15 cellular contexts compared by ENCODE assay signal in the genomic region with DNA sequence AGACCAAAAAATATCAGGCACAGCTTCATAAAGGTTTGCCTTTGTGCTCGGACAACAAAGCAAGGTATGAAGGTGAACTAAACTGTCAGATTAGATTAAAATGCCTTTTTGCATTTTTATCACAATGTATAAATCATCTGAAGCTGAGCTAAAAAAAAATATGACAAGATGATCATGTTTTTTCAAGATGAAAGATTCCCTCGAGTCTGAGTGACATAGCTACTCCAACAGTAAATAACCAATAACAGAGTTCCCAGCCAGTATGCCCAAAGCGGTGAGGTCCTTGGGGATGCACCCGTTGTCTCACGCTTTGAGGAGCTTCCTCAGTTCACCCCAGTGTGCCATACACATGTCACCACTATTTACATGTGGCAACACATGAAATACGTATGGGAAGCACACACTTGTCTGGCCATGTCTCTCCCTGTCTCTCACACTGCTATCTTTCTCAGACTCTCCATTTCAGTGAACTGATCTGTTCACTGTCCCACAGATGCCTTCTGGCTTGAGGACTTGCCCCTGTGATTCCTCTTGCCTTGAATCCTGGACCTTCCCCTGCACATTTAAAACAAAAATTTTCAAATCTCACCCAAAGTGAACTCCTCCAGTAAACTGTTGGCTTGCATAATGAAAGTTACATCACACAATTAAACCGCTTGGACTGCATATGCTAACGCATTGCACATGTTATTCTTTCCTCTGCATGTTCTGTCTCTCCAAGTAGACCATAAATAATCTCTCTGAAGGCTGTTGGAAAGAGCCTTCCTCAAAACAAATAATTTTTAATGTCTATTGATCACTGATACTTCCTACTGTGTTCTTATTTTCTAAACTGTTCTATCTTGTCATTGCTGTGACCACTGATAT. TPM values are rescaled to one million over a fixed set of nuclear protein-coding genes. Genes with fewer than 3 reads are reported as not detected.
A peak's percentile ranks its signal among the peaks of the same experiment; 100 is the strongest.
DNase-seq lines count a peak whose midpoint lies in the region; ATAC-seq and TF ChIP-seq lines count a peak whose summit lies in the region.
"Had no signal": no experiment of that assay in that cellular context is flagged by ENCODE, and none has a peak within 500 bp of the region (broad histone marks: within the 10 kb centered on the region; RNA-seq: fewer than 3 reads in every experiment).

No MANE protein-coding gene starts in this region.

- H2AFZ ChIP-seq in GM23338 = no peak overlapping the region

- no peaks in the 10 kb centered on the region for H3F3A ChIP-seq in GM23338 (replicated peaks; ENCODE audit: low read depth)

- no peaks in the 10 kb centered on the region for H3K9me3 Mint-ChIP-seq in activated CD8-positive, alpha-beta T cell treated with anti-CD3 and anti-CD28 coated beads, Interleukin-2, amount 10 ng/mL, durations not matched to agents 7 days and 5 days (ENCODE audit: insufficient read depth)
- peaks cover 0 to 3% (median 0%) of the 10 kb centered on the region in 9 donors for H3K9me3 Mint-ChIP-seq in naive thymus-derived CD8-positive, alpha-beta T cell
- H3K9me3 Mint-ChIP-seq in GM23338 (no peaks in the 10 kb centered on the region), progenitor cell of endocrine pancreas (ENCODE audit: low read depth) (no peaks in the 10 kb centered on the region)

- H3K4me1 ChIP-seq in BLaER1 (peaks cover 57% of the 10 kb centered on the region), GM23338 (ENCODE audit: insufficient read depth) (no peaks in the 10 kb centered on the region)

- no peak overlapping the region for H3K4me3 Mint-ChIP-seq in activated CD8-positive, alpha-beta T cell treated with anti-CD3 and anti-CD28 coated beads, Interleukin-2, amount 10 ng/mL, durations not matched to agents 7 days and 5 days
- H3K4me3 Mint-ChIP-seq in naive thymus-derived CD8-positive, alpha-beta T cell = peak overlapping the region in 4 of 10 donors; percentile 22 to 95 (median 46)
- no peak overlapping the region for H3K4me3 Mint-ChIP-seq in GM23338
- H3K4me3 Mint-ChIP-seq in progenitor cell of endocrine pancreas (ENCODE audit: low read depth) = no peak overlapping the region

- TF ChIP-seq CTCF in GM23338 (conservative IDR thresholded peaks at IDR 0.05; ENCODE audit: low read depth in 2 of 2) (no peak), progenitor cell of endocrine pancreas (IDR thresholded peaks at IDR 0.05; ENCODE audit: unreplicated experiment) (no peak)

- H3K36me3 ChIP-seq in BLaER1 = peaks cover 4% of the 10 kb centered on the region
- no peaks in the 10 kb centered on the region for H3K36me3 ChIP-seq in GM23338 (ENCODE audit: insufficient read depth)
- H3K36me3 ChIP-seq: left ventricle myocardium inferior, suprapubic skin had no signal

- POLR2A ChIA-PET in activated CD8-positive, alpha-beta T cell treated with anti-CD3 and anti-CD28 coated beads, Interleukin-2, amount 10 ng/mL, durations not matched to agents 7 days and 5 days (lab: Charles Lee) = no interaction called here
- POLR2A ChIA-PET in naive thymus-derived CD8-positive, alpha-beta T cell (lab: Charles Lee) = interaction anchor here (1.5 to 2.3 kb wide), 2 partner anchors 202 to 306 kb away, joined by 5 to 7 read pairs; a partner anchor contains a TSS

- no peaks in the 10 kb centered on the region for H3K9me2 ChIP-seq in GM23338 (ENCODE audit: insufficient read depth)

- peaks cover 5% of the 10 kb centered on the region; the same call in 1 of the 2 replicates for H4K20me1 ChIP-seq in BLaER1
- no peaks in the 10 kb centered on the region for H4K20me1 ChIP-seq in GM23338 (replicated peaks; ENCODE audit: insufficient read depth)

- H3K36me3 Mint-ChIP-seq in activated CD8-positive, alpha-beta T cell treated with anti-CD3 and anti-CD28 coated beads, Interleukin-2, amount 10 ng/mL, durations not matched to agents 7 days and 5 days (ENCODE audit: low read depth) = peaks cover 16% of the 10 kb centered on the region
- H3K36me3 Mint-ChIP-seq in naive thymus-derived CD8-positive, alpha-beta T cell = peaks cover 0 to 9% (median 7%) of the 10 kb centered on the region in 3 donors
- H3K36me3 Mint-ChIP-seq in GM23338 (ENCODE audit: low read depth) = no peaks in the 10 kb centered on the region
- no peaks in the 10 kb centered on the region for H3K36me3 Mint-ChIP-seq in progenitor cell of endocrine pancreas (ENCODE audit: insufficient read depth)

- peak overlapping the region; percentile 88; the same call in 1 of the 2 replicates for H3K9ac ChIP-seq in BLaER1

- H3K4me3 ChIP-seq in BLaER1 (no peak overlapping the region), GM23338 (no peak overlapping the region)
- H3K4me3 ChIP-seq: left ventricle myocardium inferior, suprapubic skin had no signal

- DNase-seq in GM04504 (ENCODE audit: low read depth) (peak; percentile 37), GM23338 (ENCODE audit: low spot score) (no peak), midbrain (lab: John Stamatoyannopoulos, UW) (no peak), progenitor cell of endocrine pancreas (ENCODE audit: low spot score, unreplicated experiment) (no peak), activated gamma-delta T cell treated with Interleukin-2 at 50 U/mL for 16 hours (no peak)
- DNase-seq in activated CD8-positive, alpha-beta T cell treated with anti-CD3 and anti-CD28 coated beads, Interleukin-2, amount 10 ng/mL, durations not matched to agents 7 days and 5 days = no peak
- no peak for DNase-seq in naive thymus-derived CD8-positive, alpha-beta T cell
- DNase-seq: activated CD4-positive, alpha-beta T cell treated with anti-CD3 and anti-CD28 coated beads, Interleukin-2, amount 50 U/mL, for 4 hours; caudate nucleus; hypothalamus; left ventricle myocardium inferior; NCI-H1105; NCI-H226 had no signal

- H3K9me3 ChIP-seq in BLaER1 = peaks cover 24% of the 10 kb centered on the region
- H3K9me3 ChIP-seq: suprapubic skin had no signal

- no peaks in the 10 kb centered on the region for H3K27me3 Mint-ChIP-seq in activated CD8-positive, alpha-beta T cell treated with anti-CD3 and anti-CD28 coated beads, Interleukin-2, amount 10 ng/mL, durations not matched to agents 7 days and 5 days (ENCODE audit: low read depth)
- H3K27me3 Mint-ChIP-seq in naive thymus-derived CD8-positive, alpha-beta T cell = no peaks in the 10 kb centered on the region
- H3K27me3 Mint-ChIP-seq in GM23338 (ENCODE audit: insufficient read depth, low read depth, poor library complexity) = no peaks in the 10 kb centered on the region
- H3K27me3 Mint-ChIP-seq in progenitor cell of endocrine pancreas = peaks cover 3% of the 10 kb centered on the region

- H3K4me2 ChIP-seq in BLaER1 (peak overlapping the region; percentile 97), GM23338 (no peak overlapping the region)

- ATAC-seq in activated CD8-positive, alpha-beta T cell treated with anti-CD3 and anti-CD28 coated beads, Interleukin-2, amount 10 ng/mL, durations not matched to agents 7 days and 5 days = no peak
- ATAC-seq in naive thymus-derived CD8-positive, alpha-beta T cell = no peak
- no peak for ATAC-seq in GM23338

- H3K79me2 ChIP-seq in GM23338 (replicated peaks; ENCODE audit: insufficient read depth) = no peaks in the 10 kb centered on the region

- peaks cover 34% of the 10 kb centered on the region for H3K4me1 Mint-ChIP-seq in activated CD8-positive, alpha-beta T cell treated with anti-CD3 and anti-CD28 coated beads, Interleukin-2, amount 10 ng/mL, durations not matched to agents 7 days and 5 days (ENCODE audit: low read depth)
- H3K4me1 Mint-ChIP-seq in naive thymus-derived CD8-positive, alpha-beta T cell = peaks cover 17 to 65% (median 53%) of the 10 kb centered on the region in 4 donors
- H3K4me1 Mint-ChIP-seq in GM23338 = peaks cover 7% of the 10 kb centered on the region
- no peaks in the 10 kb centered on the region for H3K4me1 Mint-ChIP-seq in progenitor cell of endocrine pancreas (ENCODE audit: low read depth)

- H3K27me3 ChIP-seq in BLaER1 (no peaks in the 10 kb centered on the region), GM23338 (ENCODE audit: insufficient read depth) (no peaks in the 10 kb centered on the region)
- H3K27me3 ChIP-seq: suprapubic skin had no signal

- CTCF ChIA-PET in activated CD8-positive, alpha-beta T cell treated with anti-CD3 and anti-CD28 coated beads, Interleukin-2, amount 10 ng/mL, durations not matched to agents 7 days and 5 days (lab: Charles Lee) = interaction anchor here (1.6 to 2.5 kb wide), 3 partner anchors 9 to 203 kb away, joined by 4 to 7 read pairs (median 4); a partner anchor contains a TSS

- peak overlapping the region; percentile 94 for H3K27ac ChIP-seq in BLaER1
- H3K27ac ChIP-seq in GM23338 (ENCODE audit: low read depth) = no peak overlapping the region
- H3K27ac ChIP-seq: left ventricle myocardium inferior, suprapubic skin had no signal

- peak overlapping the region; percentile 56 for H3K27ac Mint-ChIP-seq in activated CD8-positive, alpha-beta T cell treated with anti-CD3 and anti-CD28 coated beads, Interleukin-2, amount 10 ng/mL, durations not matched to agents 7 days and 5 days
- H3K27ac Mint-ChIP-seq in naive thymus-derived CD8-positive, alpha-beta T cell = peak overlapping the region; percentile 85 to 95 (median 92)
- H3K27ac Mint-ChIP-seq in GM23338 = no peak overlapping the region
- H3K27ac Mint-ChIP-seq in progenitor cell of endocrine pancreas = no peak overlapping the region

TF ChIP-seq in GM23338, 12 proteins besides CTCF, POLR2A, EP300 and RAD21 (continues in another document):
- TF ChIP-seq ZNF331 (CRISPR knock-in tag; IDR thresholded peaks at IDR 0.05; ENCODE audit: low read depth) (no peak), JUNB (IDR thresholded peaks at IDR 0.05; ENCODE audit: unreplicated experiment) (no peak)

RNA-seq across cellular contexts. Expression of a gene that starts 2.5 kb away (rescaled TPM):
- 10 to 100 TPM; 53.1 to 55.6 TPM for total RNA-seq in activated CD8-positive, alpha-beta T cell treated with anti-CD3 and anti-CD28 coated beads, Interleukin-2, amount 10 ng/mL, durations not matched to agents 7 days and 5 days
- 10 to 100 TPM; 32.9 to 34.4 TPM for total RNA-seq in naive thymus-derived CD8-positive, alpha-beta T cell
- polyA plus RNA-seq in naive thymus-derived CD8-positive, alpha-beta T cell = 10 to 100 TPM; 18.3 to 23.0 (median 19.5) TPM
- total RNA-seq in GM23338 (2014; rRNA removed; shearing (Covaris generic)) = not detected in 2 replicates
- polyA plus RNA-seq in GM23338 (2016; fragmentation: Nextera tagmentation; extraction: Ambion mirVana) = not detected in 2 replicates
- total RNA-seq in progenitor cell of endocrine pancreas = not detected in 2 replicates

Comparison
In these comparisons a context has a peak if more than half of its experiments do, and no peak if none do; other contexts are left out.
1. H3K27ac Mint-ChIP-seq: peak in activated CD8-positive, alpha-beta T cell treated with anti-CD3 and anti-CD28 coated beads, Interleukin-2, amount 10 ng/mL, durations not matched to agents 7 days and 5 days (single experiment) and naive thymus-derived CD8-positive, alpha-beta T cell (10 of 10); none in GM23338 (single experiment) and progenitor cell of endocrine pancreas (single experiment).
2. RNA of a gene that starts 2.5 kb away (total RNA-seq): 53.1 to 55.6 TPM in activated CD8-positive, alpha-beta T cell treated with anti-CD3 and anti-CD28 coated beads, Interleukin-2, amount 10 ng/mL, durations not matched to agents 7 days and 5 days and 32.9 to 34.4 TPM in naive thymus-derived CD8-positive, alpha-beta T cell; not detected in GM23338 and not detected in progenitor cell of endocrine pancreas; every median in the first group is over 10 times any median in the second.